Comparison of ENCODE assay signal across 21 cellular contexts in genomic region chr7:94675356-94675755, GRCh38.
"Had no signal": no experiment of that assay in that cellular context is flagged by ENCODE, and none has a peak within 500 bp of the region (broad histone marks: within the 10 kb centered on the region; RNA-seq: fewer than 3 reads in every experiment).

No MANE protein-coding gene starts in this region.

- H3K27me3 ChIP-seq: dorsolateral prefrontal cortex, neutrophil, pancreas, right atrium auricular region, stomach, thyroid gland had no signal

- H3K36me3 ChIP-seq: neutrophil, pancreas, right atrium auricular region, stomach, thyroid gland had no signal

- H3K27ac ChIP-seq: dorsolateral prefrontal cortex, epithelial cell of prostate, neutrophil, pancreas, right atrium auricular region, stomach, thyroid gland had no signal

- H3K9me3 ChIP-seq: neutrophil, pancreas, right atrium auricular region, stomach, thyroid gland had no signal

- H3K4me3 ChIP-seq: dorsolateral prefrontal cortex, lung, pancreas, right atrium auricular region, stomach, thyroid gland had no signal

- ATAC-seq: esophagus mucosa; natural killer cell; pancreas; sciatic nerve; stimulated activated effector memory CD8-positive, alpha-beta T cell treated with anti-CD3 and anti-CD28 coated beads, Interleukin-12 subunit alpha, Interleukin-12 subunit beta, amount 100 ng/mL, for 72 hours had no signal

- DNase-seq: dorsolateral prefrontal cortex; effector CD4-positive, alpha-beta T cell; foreskin melanocyte; hypothalamus; immature natural killer cell; islet precursor cell; natural killer cell; pancreas; stimulated activated CD4-positive, alpha-beta T cell treated with anti-CD3 and anti-CD28 coated beads, Interleukin-2, amount 100 ng/mL, for 24 hours; stimulated activated CD4-positive, alpha-beta T cell treated with anti-CD3 and anti-CD28 coated beads, Interleukin-4, amount 100 ng/mL, for 24 hours; stimulated activated naive CD4-positive, alpha-beta T cell treated with Interleukin-2 at 50 U/mL for 16 hours; stomach; thyroid gland; trophoblast cell had no signal

- H3K4me1 ChIP-seq: pancreas, right atrium auricular region, stomach, thyroid gland had no signal
